Comparison of ENCODE assay signal across 13 cellular contexts in the genomic region with DNA sequence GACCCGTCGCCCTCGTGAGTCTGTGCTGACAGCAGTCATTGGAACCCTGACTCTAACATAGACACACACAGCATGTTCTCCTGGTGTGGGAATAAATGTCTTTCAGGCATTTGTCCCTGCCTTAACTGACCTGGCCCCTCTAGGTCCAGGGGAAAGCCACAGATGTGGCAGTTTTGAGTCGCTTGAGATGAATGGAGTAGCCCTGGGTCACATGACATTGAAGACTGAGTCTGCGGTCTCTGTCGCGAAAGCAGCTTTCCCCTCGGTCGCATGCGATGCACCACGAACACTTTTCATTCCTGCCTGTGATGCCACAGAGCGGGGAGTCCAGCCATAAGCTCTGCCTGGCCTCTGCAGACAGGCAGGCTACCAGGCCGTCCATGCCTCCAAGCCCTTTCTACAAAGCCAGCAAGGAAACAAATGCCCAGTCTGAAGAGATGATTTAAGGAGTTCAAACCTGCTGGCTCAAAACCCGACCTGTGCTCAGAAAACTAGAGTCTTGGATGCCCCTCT.
DNase-seq lines count a peak whose midpoint lies in the region; ATAC-seq and TF ChIP-seq lines count a peak whose summit lies in the region.
"Had no signal": no experiment of that assay in that cellular context is flagged by ENCODE, and none has a peak within 500 bp of the region (broad histone marks: within the 10 kb centered on the region; RNA-seq: fewer than 3 reads in every experiment).

No MANE protein-coding gene starts in this region.

- H3K27me3 Mint-ChIP-seq in H9 (ENCODE audit: low read depth) = peaks cover 19% of the 10 kb centered on the region
- no peaks in the 10 kb centered on the region for H3K27me3 Mint-ChIP-seq in chondrocyte (ENCODE audit: low read depth)
- H3K27me3 Mint-ChIP-seq in mesothelial cell of epicardium (ENCODE audit: low read depth) = peaks cover 50% of the 10 kb centered on the region
- H3K27me3 Mint-ChIP-seq in CD4-positive, alpha-beta memory T cell = peaks cover 2% of the 10 kb centered on the region in 2 donors
- H3K27me3 Mint-ChIP-seq: CD4-positive, CD25-positive, alpha-beta regulatory T cell had no signal

- no peak overlapping the region for H3K18ac ChIP-seq in H9 (ENCODE audit: insufficient read length, low read depth, low read length)

- H3K56ac ChIP-seq in H9 (ENCODE audit: insufficient read length, low read depth, low read length) = no peak overlapping the region

- no peak overlapping the region for H4K5ac ChIP-seq in H9 (ENCODE audit: insufficient read length, low read depth, low read length)

- H3K4me3 Mint-ChIP-seq in H9 (no peak overlapping the region), chondrocyte (ENCODE audit: unreplicated experiment) (no peak overlapping the region), mesothelial cell of epicardium (no peak overlapping the region)
- no peak overlapping the region for H3K4me3 Mint-ChIP-seq in CD4-positive, alpha-beta memory T cell
- H3K4me3 Mint-ChIP-seq: CD4-positive, CD25-positive, alpha-beta regulatory T cell had no signal

- WGBS in H9 (ENCODE audit: extremely low coverage, insufficient read length, low lambda C conversion rate) = no CpG with 5 or more reads among the region's 14 CpGs

- H3K23ac ChIP-seq in H9 (ENCODE audit: insufficient read length, low read depth, low read length) = no peak overlapping the region

- no peak for ATAC-seq in omental fat pad (ENCODE audit: low FRiP score)
- ATAC-seq: A549, HCT116 had no signal

- no peak overlapping the region for H3T11ph ChIP-seq in H9 (ENCODE audit: low read length)

- H3K4me1 Mint-ChIP-seq in H9 = peaks cover 22 to 30% of the 10 kb centered on the region in 2 experiments
- peaks cover 24% of the 10 kb centered on the region for H3K4me1 Mint-ChIP-seq in chondrocyte (ENCODE audit: low read depth)
- peaks cover 2% of the 10 kb centered on the region for H3K4me1 Mint-ChIP-seq in mesothelial cell of epicardium
- no peaks in the 10 kb centered on the region for H3K4me1 Mint-ChIP-seq in CD4-positive, alpha-beta memory T cell
- H3K4me1 Mint-ChIP-seq: CD4-positive, CD25-positive, alpha-beta regulatory T cell had no signal

- no peak overlapping the region for H3K4me2 ChIP-seq in H9 (ENCODE audit: insufficient read depth, insufficient read length, low read length)
- H3K4me2 ChIP-seq: A549 had no signal

- H3K9me3 Mint-ChIP-seq in H9 (peaks cover 11 to 31% of the 10 kb centered on the region in 2 experiments), chondrocyte (ENCODE audit: low read depth) (peaks cover 13% of the 10 kb centered on the region), mesothelial cell of epicardium (peaks cover 4% of the 10 kb centered on the region)
- H3K9me3 Mint-ChIP-seq in CD4-positive, alpha-beta memory T cell = peaks cover 0 to 18% (median 3%) of the 10 kb centered on the region in 8 donors

- H3K79me1 ChIP-seq in H9 (ENCODE audit: insufficient read depth, low read depth, low read length, poor library complexity, severe bottlenecking) = no peaks in the 10 kb centered on the region

- DNase-seq in H9 (peak; percentile 26), chondrocyte (ENCODE audit: low spot score) (peak; percentile 41), mesenteric fat pad (ENCODE audit: low spot score) (peak; percentile 68), posterior vena cava (ENCODE audit: low spot score) (peak; percentile 73), mesothelial cell of epicardium (ENCODE audit: low spot score in 2 of 2, unreplicated experiment in 2 of 2) (no peak), omental fat pad (ENCODE audit: low spot score) (no peak), SKM-1 treated with dmso at 0.1 percent for 144 hours (lab: John Stamatoyannopoulos, UW; ENCODE audit: unreplicated experiment) (no peak)
- no peak for DNase-seq in CD4-positive, alpha-beta memory T cell
- DNase-seq: CD4-positive, CD25-positive, alpha-beta regulatory T cell; DMS79 had no signal

- no peak overlapping the region for H3K4me3 ChIP-seq in CD4-positive, alpha-beta memory T cell (ENCODE audit: low read length in 2 of 2)
- H3K4me3 ChIP-seq: A549 had no signal

- no peaks in the 10 kb centered on the region for H3K79me2 ChIP-seq in H9 (ENCODE audit: insufficient read depth, low read length)

- no peak overlapping the region for H2BK120ac ChIP-seq in H9 (ENCODE audit: low read depth, low read length, poor library complexity, severe bottlenecking)

- H3K23me2 ChIP-seq in H9 (ENCODE audit: insufficient read length, low read depth, low read length, poor library complexity, severe bottlenecking) = no peaks in the 10 kb centered on the region

- peak overlapping the region in 2 of 3 experiments; percentile 52 to 83; a peak in 2 of 7 replicates for H3K27ac Mint-ChIP-seq in H9
- no peak overlapping the region for H3K27ac Mint-ChIP-seq in chondrocyte (ENCODE audit: unreplicated experiment)
- H3K27ac Mint-ChIP-seq in mesothelial cell of epicardium = no peak overlapping the region
- H3K27ac Mint-ChIP-seq in CD4-positive, alpha-beta memory T cell = no peak overlapping the region
- H3K27ac Mint-ChIP-seq: CD4-positive, CD25-positive, alpha-beta regulatory T cell had no signal

- no peaks in the 10 kb centered on the region for H3K36me3 ChIP-seq in CD4-positive, alpha-beta memory T cell (ENCODE audit: insufficient read depth, low read length)

- no peak overlapping the region for H4K8ac ChIP-seq in H9 (replicated peaks; ENCODE audit: insufficient read length, low read depth, low read length)

- H2BK20ac ChIP-seq in H9 (ENCODE audit: low read depth, low read length, poor library complexity, severe bottlenecking) = no peak overlapping the region

- no peaks in the 10 kb centered on the region for H4K20me1 ChIP-seq in H9 (ENCODE audit: control insufficient read depth, insufficient read depth, insufficient read length)

- no peak overlapping the region for H2BK15ac ChIP-seq in H9 (ENCODE audit: low read depth, low read length)

- H3K36me3 Mint-ChIP-seq in H9 (ENCODE audit: insufficient read depth in 1 of 3, low read depth in 3 of 3) (peaks cover 9 to 26% (median 15%) of the 10 kb centered on the region in 3 experiments), chondrocyte (ENCODE audit: low read depth) (peaks cover 6% of the 10 kb centered on the region), mesothelial cell of epicardium (no peaks in the 10 kb centered on the region)
- peaks cover 0 to 9% of the 10 kb centered on the region in 2 donors for H3K36me3 Mint-ChIP-seq in CD4-positive, alpha-beta memory T cell
- H3K36me3 Mint-ChIP-seq: CD4-positive, CD25-positive, alpha-beta regulatory T cell had no signal

- H3K4ac ChIP-seq in H9 (ENCODE audit: low read depth, low read length) = no peak overlapping the region

- no peak overlapping the region for H3K27ac ChIP-seq in H9 (ENCODE audit: insufficient read length, low read depth, low read length)
- no peak overlapping the region for H3K27ac ChIP-seq in CD4-positive, alpha-beta memory T cell (ENCODE audit: low read depth, low read length)
- H3K27ac ChIP-seq: A549, HL-60 had no signal

- H2BK5ac ChIP-seq in H9 (ENCODE audit: insufficient read length, low read length) = no peak overlapping the region

- no peaks in the 10 kb centered on the region for H3K27me3 ChIP-seq in H9 (ENCODE audit: insufficient read depth, low read length)
- no peaks in the 10 kb centered on the region for H3K27me3 ChIP-seq in CD4-positive, alpha-beta memory T cell (ENCODE audit: insufficient read depth, low read length)

- H3K14ac ChIP-seq in H9 (ENCODE audit: insufficient read depth, low read length) = no peak overlapping the region

- no peak overlapping the region for H2AFZ ChIP-seq in H9 (ENCODE audit: low read length)

- no peaks in the 10 kb centered on the region for H3K4me1 ChIP-seq in H9 (ENCODE audit: insufficient read depth, low read length)
- H3K4me1 ChIP-seq in CD4-positive, alpha-beta memory T cell (ENCODE audit: insufficient read depth, low read length) = no peaks in the 10 kb centered on the region
- H3K4me1 ChIP-seq: A549 had no signal

- H3K9ac ChIP-seq in H9 (ENCODE audit: extremely low read depth, insufficient read length, low read length) = no peak overlapping the region

- POLR2A ChIA-PET in CD4-positive, alpha-beta memory T cell (lab: Charles Lee; ENCODE audit: partially characterized antibody) = no interaction called here

- CTCF ChIA-PET in CD4-positive, alpha-beta memory T cell (lab: Charles Lee; ENCODE audit: partially characterized antibody) = no interaction called here

- no peak overlapping the region for H4K91ac ChIP-seq in H9 (ENCODE audit: insufficient read length, low read depth, low read length)

- no peak for TF ChIP-seq CTCF in H9 (conservative IDR thresholded peaks at IDR 0.05)
- TF ChIP-seq CTCF in chondrocyte (IDR thresholded peaks at IDR 0.05) = no peak
- TF ChIP-seq CTCF in mesothelial cell of epicardium (IDR thresholded peaks at IDR 0.05; ENCODE audit: unreplicated experiment) = no peak
- no peak for TF ChIP-seq CTCF in omental fat pad (IDR thresholded peaks at IDR 0.05)

- H3K9me3 ChIP-seq in H9 (ENCODE audit: control insufficient read depth, low read depth, low read length) = no peaks in the 10 kb centered on the region
- no peaks in the 10 kb centered on the region for H3K9me3 ChIP-seq in CD4-positive, alpha-beta memory T cell (ENCODE audit: control insufficient read depth in 1 of 2, low read length in 2 of 2)
- H3K9me3 ChIP-seq: A549 had no signal

- no peak overlapping the region for H2BK12ac ChIP-seq in H9 (ENCODE audit: insufficient read length, low read depth, low read length)

- intact Hi-C loops in posterior vena cava (cut with DNase I) = no loop called here
- intact Hi-C loops in CD4-positive, alpha-beta memory T cell (cut with micrococcal nuclease) = no loop called here

- no peak overlapping the region for H2AK5ac ChIP-seq in H9 (ENCODE audit: insufficient read length, low read length)

Comparison
In these comparisons a context has a peak if more than half of its experiments do, and no peak if none do; other contexts are left out.
1. DNase-seq: peak in H9 (single experiment), chondrocyte (single experiment), mesenteric fat pad (single experiment) and posterior vena cava (single experiment); none in mesothelial cell of epicardium (0 of 2), omental fat pad (single experiment), SKM-1 treated with dmso at 0.1 percent for 144 hours (single experiment) and CD4-positive, alpha-beta memory T cell (0 of 5).
2. H3K27ac Mint-ChIP-seq: peak in H9 (2 of 3); none in chondrocyte (single experiment), mesothelial cell of epicardium (single experiment) and CD4-positive, alpha-beta memory T cell (0 of 7).